Comparison of ENCODE assay signal across 1 cellular context in the genomic region with DNA sequence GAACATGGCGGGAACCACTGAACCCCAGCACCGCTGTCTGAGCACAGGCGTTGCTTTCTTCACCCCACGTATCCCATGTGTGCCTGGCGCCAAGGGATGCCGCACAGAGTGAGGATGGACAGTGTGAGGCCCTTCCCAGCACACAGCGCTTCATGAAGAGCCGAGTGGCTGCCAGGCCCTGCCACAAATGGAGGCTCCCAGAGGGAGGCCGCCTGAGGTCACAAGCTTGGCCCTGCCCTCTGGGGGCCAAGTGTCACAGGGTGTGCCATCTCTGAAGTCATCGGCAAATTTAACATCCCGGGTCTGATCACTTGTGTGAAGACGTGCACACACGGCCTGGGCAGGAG.
TF ChIP-seq lines count a peak whose summit lies in the region.

No MANE protein-coding gene starts in this region.

TF ChIP-seq in GM23338, 12 proteins besides CTCF, POLR2A, EP300 and RAD21:
- TF ChIP-seq ZNF462 (CRISPR knock-in tag; IDR thresholded peaks at IDR 0.05) = no peak
- TF ChIP-seq ZNF331 (CRISPR knock-in tag; IDR thresholded peaks at IDR 0.05; ENCODE audit: low read depth) = no peak
- no peak for TF ChIP-seq JUNB (IDR thresholded peaks at IDR 0.05; ENCODE audit: unreplicated experiment)
- TF ChIP-seq ZNF114 (CRISPR knock-in tag; IDR thresholded peaks at IDR 0.05) = no peak
- TF ChIP-seq STAT1 (IDR thresholded peaks at IDR 0.05; ENCODE audit: unreplicated experiment) = no peak
- no peak for TF ChIP-seq REST (IDR thresholded peaks at IDR 0.05; ENCODE audit: unreplicated experiment)
- TF ChIP-seq EZH2phosphoT487 (IDR thresholded peaks at IDR 0.05; ENCODE audit: unreplicated experiment) = no peak
TF ChIP-seq in GM23338: peak in this region for 0.
